ENCODE assay signal across 17 cellular contexts in the genomic region with DNA sequence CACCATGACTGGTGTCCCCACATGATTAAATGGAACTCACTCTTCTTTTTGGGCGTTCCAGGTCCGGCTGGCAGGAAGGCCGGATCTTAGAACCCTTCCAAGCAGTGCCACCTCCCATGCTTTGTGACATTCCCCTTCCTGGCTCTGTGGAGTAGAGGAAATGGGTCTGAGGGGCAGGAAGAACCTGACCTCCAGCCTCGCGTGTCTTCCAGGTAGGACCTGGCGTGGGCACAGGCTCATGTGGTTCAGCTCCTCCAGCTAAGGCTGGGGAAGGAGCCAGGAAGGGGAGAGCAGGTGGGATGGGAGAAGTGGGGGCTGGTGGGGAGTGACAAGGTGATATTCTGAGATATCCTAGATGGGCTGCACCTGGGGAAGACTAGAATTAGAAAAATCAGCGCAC.
"Had no signal": no experiment of that assay in that cellular context is flagged by ENCODE, and none has a peak within 500 bp of the region (broad histone marks: within the 10 kb centered on the region; RNA-seq: fewer than 3 reads in every experiment).

No MANE protein-coding gene starts in this region.

- H3K36me3 ChIP-seq: brain microvascular endothelial cell, heart right ventricle, lower lobe of right lung, sigmoid colon, thyroid gland had no signal

- ATAC-seq: activated CD8-positive, alpha-beta T cell treated with anti-CD3 and anti-CD28 coated beads, Interleukin-2, amount 10 ng/mL, durations not matched to agents 7 days and 5 days; activated naive CD4-positive, alpha-beta T cell treated with anti-CD3 and anti-CD28 coated beads, Interleukin-2, amount 50 U/mL, for 72 hours; heart right ventricle; lower lobe of right lung; naive thymus-derived CD4-positive, alpha-beta T cell; stimulated activated naive CD8-positive, alpha-beta T cell treated with anti-CD3 and anti-CD28 coated beads, Interleukin-15, Interleukin-2, amounts not matched to agents 100 U/mL and 50 U/mL, for 24 hours; T-helper 17 cell had no signal

- H3K27ac ChIP-seq: brain microvascular endothelial cell, lower lobe of right lung, sigmoid colon had no signal

- DNase-seq: activated CD4-positive, alpha-beta T cell treated with anti-CD3 and anti-CD28 coated beads for 48 hours; activated CD4-positive, CD25-positive, alpha-beta regulatory T cell; activated CD8-positive, alpha-beta T cell treated with anti-CD3 and anti-CD28 coated beads, Interleukin-2, amount 10 ng/mL, durations not matched to agents 7 days and 5 days; brain microvascular endothelial cell; central memory CD4-positive, alpha-beta T cell; effector memory CD4-positive, alpha-beta T cell; heart right ventricle; lower lobe of right lung; naive thymus-derived CD4-positive, alpha-beta T cell; stimulated activated CD4-positive, alpha-beta T cell treated with anti-CD3 and anti-CD28 coated beads, Interleukin-4, amount 100 ng/mL, for 24 hours; stimulated activated naive CD8-positive, alpha-beta T cell treated with anti-CD3 and anti-CD28 coated beads, Interleukin-15, Interleukin-2, amounts not matched to agents 100 U/mL and 50 U/mL, for 24 hours; substantia nigra; T-helper 17 cell; thyroid gland had no signal

- H3K27ac Mint-ChIP-seq: activated CD8-positive, alpha-beta T cell treated with anti-CD3 and anti-CD28 coated beads, Interleukin-2, amount 10 ng/mL, durations not matched to agents 7 days and 5 days; activated naive CD4-positive, alpha-beta T cell treated with anti-CD3 and anti-CD28 coated beads, Interleukin-2, amount 50 U/mL, for 72 hours; activated T-helper 1 cell treated with anti-CD3 and anti-CD28 coated beads, Interleukin-12 subunit alpha, Interleukin-12 subunit beta, Interleukin-2, Interleukin-4 antibody, amounts not matched to agents 30 ng/mL and 10 ng/mL and 1 ng/mL, durations not matched to agents 14 hours and 24 hours and 36 hours; T-helper 17 cell had no signal

- H3K9me3 ChIP-seq: heart right ventricle, lower lobe of right lung, sigmoid colon, thyroid gland had no signal

- H3K4me3 ChIP-seq: lower lobe of right lung, thyroid gland had no signal

- H3K36me3 Mint-ChIP-seq: activated naive CD4-positive, alpha-beta T cell treated with anti-CD3 and anti-CD28 coated beads, Interleukin-2, amount 50 U/mL, for 72 hours; naive thymus-derived CD4-positive, alpha-beta T cell had no signal

- H3K27me3 ChIP-seq: thyroid gland had no signal

- H3K4me3 Mint-ChIP-seq: activated CD8-positive, alpha-beta T cell treated with anti-CD3 and anti-CD28 coated beads, Interleukin-2, amount 10 ng/mL, durations not matched to agents 7 days and 5 days; activated T-helper 1 cell treated with anti-CD3 and anti-CD28 coated beads, Interleukin-12 subunit alpha, Interleukin-12 subunit beta, Interleukin-2, Interleukin-4 antibody, amounts not matched to agents 30 ng/mL and 10 ng/mL and 1 ng/mL, durations not matched to agents 14 hours and 24 hours and 36 hours; T-helper 17 cell had no signal
